Comparison of ENCODE assay signal across 12 cellular contexts in the genomic region with DNA sequence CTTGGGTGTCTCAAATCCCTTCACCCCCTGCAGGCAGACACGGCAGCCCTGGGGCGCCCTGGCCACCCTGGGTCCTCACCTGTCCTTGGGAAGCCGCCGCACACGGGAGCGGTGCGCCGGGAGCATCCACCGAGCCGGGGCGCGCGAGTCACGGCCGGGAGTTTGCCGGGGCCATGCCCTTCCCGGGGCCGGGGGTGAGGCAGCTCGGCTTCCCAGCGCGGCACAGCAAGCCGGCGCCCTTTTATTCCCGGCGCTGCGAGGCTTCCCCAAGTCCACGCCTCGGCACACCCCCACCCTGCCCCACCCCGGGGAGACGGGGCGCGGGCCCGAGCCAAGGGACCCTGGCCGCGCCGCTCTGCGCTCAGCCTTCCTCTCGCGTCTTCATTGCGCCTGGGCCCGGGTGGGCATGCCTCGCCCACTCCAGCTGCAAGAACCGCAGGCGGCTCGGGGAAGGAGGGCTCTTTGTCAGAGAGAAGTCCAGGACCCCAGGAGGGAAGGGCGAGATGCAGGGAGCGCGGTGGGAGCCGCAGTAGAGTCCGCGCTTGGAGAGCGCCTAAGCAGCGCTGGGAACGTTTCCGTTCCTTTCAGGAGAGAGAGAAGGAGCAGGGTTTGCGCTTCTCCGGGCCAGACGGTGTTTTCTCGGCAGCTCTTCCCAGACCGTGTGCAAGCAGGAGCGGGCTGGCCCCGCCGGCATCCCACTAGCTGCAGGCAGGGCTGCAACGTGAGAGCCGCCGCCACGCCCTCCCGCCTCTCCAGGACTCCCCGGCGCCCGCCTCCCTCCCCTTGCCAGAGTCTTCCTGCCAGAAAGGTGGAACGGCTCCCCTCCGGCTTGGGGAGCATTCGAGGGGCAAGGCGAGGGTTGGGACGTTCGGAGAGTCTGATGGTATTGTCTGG. TPM values are rescaled to one million over a fixed set of nuclear protein-coding genes. Genes with fewer than 3 reads are reported as not detected.
DNase-seq lines count a peak whose midpoint lies in the region; ATAC-seq and TF ChIP-seq lines count a peak whose summit lies in the region.
"Had no signal": no experiment of that assay in that cellular context is flagged by ENCODE, and none has a peak within 500 bp of the region (broad histone marks: within the 10 kb centered on the region; RNA-seq: fewer than 3 reads in every experiment).

A gene with protein sequence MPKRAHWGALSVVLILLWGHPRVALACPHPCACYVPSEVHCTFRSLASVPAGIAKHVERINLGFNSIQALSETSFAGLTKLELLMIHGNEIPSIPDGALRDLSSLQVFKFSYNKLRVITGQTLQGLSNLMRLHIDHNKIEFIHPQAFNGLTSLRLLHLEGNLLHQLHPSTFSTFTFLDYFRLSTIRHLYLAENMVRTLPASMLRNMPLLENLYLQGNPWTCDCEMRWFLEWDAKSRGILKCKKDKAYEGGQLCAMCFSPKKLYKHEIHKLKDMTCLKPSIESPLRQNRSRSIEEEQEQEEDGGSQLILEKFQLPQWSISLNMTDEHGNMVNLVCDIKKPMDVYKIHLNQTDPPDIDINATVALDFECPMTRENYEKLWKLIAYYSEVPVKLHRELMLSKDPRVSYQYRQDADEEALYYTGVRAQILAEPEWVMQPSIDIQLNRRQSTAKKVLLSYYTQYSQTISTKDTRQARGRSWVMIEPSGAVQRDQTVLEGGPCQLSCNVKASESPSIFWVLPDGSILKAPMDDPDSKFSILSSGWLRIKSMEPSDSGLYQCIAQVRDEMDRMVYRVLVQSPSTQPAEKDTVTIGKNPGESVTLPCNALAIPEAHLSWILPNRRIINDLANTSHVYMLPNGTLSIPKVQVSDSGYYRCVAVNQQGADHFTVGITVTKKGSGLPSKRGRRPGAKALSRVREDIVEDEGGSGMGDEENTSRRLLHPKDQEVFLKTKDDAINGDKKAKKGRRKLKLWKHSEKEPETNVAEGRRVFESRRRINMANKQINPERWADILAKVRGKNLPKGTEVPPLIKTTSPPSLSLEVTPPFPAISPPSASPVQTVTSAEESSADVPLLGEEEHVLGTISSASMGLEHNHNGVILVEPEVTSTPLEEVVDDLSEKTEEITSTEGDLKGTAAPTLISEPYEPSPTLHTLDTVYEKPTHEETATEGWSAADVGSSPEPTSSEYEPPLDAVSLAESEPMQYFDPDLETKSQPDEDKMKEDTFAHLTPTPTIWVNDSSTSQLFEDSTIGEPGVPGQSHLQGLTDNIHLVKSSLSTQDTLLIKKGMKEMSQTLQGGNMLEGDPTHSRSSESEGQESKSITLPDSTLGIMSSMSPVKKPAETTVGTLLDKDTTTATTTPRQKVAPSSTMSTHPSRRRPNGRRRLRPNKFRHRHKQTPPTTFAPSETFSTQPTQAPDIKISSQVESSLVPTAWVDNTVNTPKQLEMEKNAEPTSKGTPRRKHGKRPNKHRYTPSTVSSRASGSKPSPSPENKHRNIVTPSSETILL (N-terminal part only) (minus strand): TSS at position 217 of the 894 bp plus-strand sequence. CDS start 2,819 bp downstream, outside the sequence.

- no peaks in the 10 kb centered on the region for H3K9me3 ChIP-seq in RWPE2 (ENCODE audit: severe bottlenecking)
- H3K9me3 ChIP-seq: neutrophil had no signal

- H3K4me3 Mint-ChIP-seq in activated T-cell treated with anti-CD3 and anti-CD28 coated beads, Interleukin-2, amount 50 U/mL, for 24 hours = no peak within 1 kb of the TSS
- H3K4me3 Mint-ChIP-seq: activated naive CD4-positive, alpha-beta T cell treated with anti-CD3 and anti-CD28 coated beads, Interleukin-2, amount 50 U/mL, for 24 hours had no signal

- ATAC-seq in RWPE2 (ENCODE audit: low read depth) (peak; percentile 78), Right ventricle myocardium inferior (peak; percentile 26), omental fat pad (ENCODE audit: low FRiP score) (peak; percentile 35), GM19463 (IDR thresholded peaks at IDR 0.05; ENCODE audit: unreplicated experiment) (no peak), HG03521 (IDR thresholded peaks at IDR 0.05; ENCODE audit: unreplicated experiment) (no peak)

- no peaks in the 10 kb centered on the region for H3K4me1 Mint-ChIP-seq in activated T-cell treated with anti-CD3 and anti-CD28 coated beads, Interleukin-2, amount 50 U/mL, for 24 hours (ENCODE audit: low read depth)
- H3K4me1 Mint-ChIP-seq: activated naive CD4-positive, alpha-beta T cell treated with anti-CD3 and anti-CD28 coated beads, Interleukin-2, amount 50 U/mL, for 24 hours had no signal

- no peaks in the 10 kb centered on the region for H3K36me3 ChIP-seq in RWPE2 (ENCODE audit: low read depth)
- H3K36me3 ChIP-seq: neutrophil had no signal

- H3K9me3 Mint-ChIP-seq in activated T-cell treated with anti-CD3 and anti-CD28 coated beads, Interleukin-2, amount 50 U/mL, for 24 hours = peaks cover 8% of the 10 kb centered on the region
- H3K9me3 Mint-ChIP-seq: activated naive CD4-positive, alpha-beta T cell treated with anti-CD3 and anti-CD28 coated beads, Interleukin-2, amount 50 U/mL, for 24 hours had no signal

- H3K4me3 ChIP-seq in RWPE2 (ENCODE audit: severe bottlenecking) = peak within 1 kb of the TSS; percentile 30

- DNase-seq in AG08396 (ENCODE audit: low spot score) (peak; percentile 13), RWPE2 (ENCODE audit: low spot score) (no peak), Right ventricle myocardium inferior (ENCODE audit: missing footprints) (no peak), omental fat pad (ENCODE audit: low spot score) (no peak), NCI-H2196 (lab: John Stamatoyannopoulos, UW; ENCODE audit: unreplicated experiment) (no peak)
- no peak for DNase-seq in activated T-cell treated with anti-CD3 and anti-CD28 coated beads, Interleukin-2, amount 50 U/mL, for 24 hours

- no peak for TF ChIP-seq CTCF in RWPE2 (IDR thresholded peaks at IDR 0.05; ENCODE audit: poor library complexity, severe bottlenecking)
- TF ChIP-seq CTCF in omental fat pad (IDR thresholded peaks at IDR 0.05) = no peak

- H3K36me3 Mint-ChIP-seq in activated T-cell treated with anti-CD3 and anti-CD28 coated beads, Interleukin-2, amount 50 U/mL, for 24 hours (ENCODE audit: low read depth) = no peaks in the 10 kb centered on the region

- no peaks in the 10 kb centered on the region for H3K4me1 ChIP-seq in RWPE2 (ENCODE audit: insufficient read depth, poor library complexity, severe bottlenecking)

- H3K27ac ChIP-seq in RWPE2 (ENCODE audit: poor library complexity, severe bottlenecking) = no peak within 1 kb of the TSS
- H3K27ac ChIP-seq: neutrophil had no signal

- H3K27me3 Mint-ChIP-seq in activated T-cell treated with anti-CD3 and anti-CD28 coated beads, Interleukin-2, amount 50 U/mL, for 24 hours = peaks cover 62% of the 10 kb centered on the region

- H3K27me3 ChIP-seq in RWPE2 (ENCODE audit: insufficient read depth, poor library complexity, severe bottlenecking) = no peaks in the 10 kb centered on the region

- intact Hi-C loops in Right ventricle myocardium inferior (cut with DNase I) = no loop called here

- no peak within 1 kb of the TSS for H3K27ac Mint-ChIP-seq in activated T-cell treated with anti-CD3 and anti-CD28 coated beads, Interleukin-2, amount 50 U/mL, for 24 hours
- H3K27ac Mint-ChIP-seq: activated naive CD4-positive, alpha-beta T cell treated with anti-CD3 and anti-CD28 coated beads, Interleukin-2, amount 50 U/mL, for 24 hours had no signal

RNA-seq across cellular contexts. Expression of the gene that starts here (rescaled TPM):
- total RNA-seq in Right ventricle myocardium inferior (2.1 TPM), omental fat pad (1 to 10 TPM in 2 of 4 donors, under 1 TPM in 2; 0.32 to 5.8 (median 2.0) TPM)
- total RNA-seq: HT1080, SK-MEL-5 had no signal

Comparison
In these comparisons a context has a peak if more than half of its experiments do, and no peak if none do; other contexts are left out.
1. ATAC-seq: peak in RWPE2 (single experiment), Right ventricle myocardium inferior (single experiment) and omental fat pad (single experiment); none in GM19463 (single experiment) and HG03521 (single experiment).